Comparison of ENCODE assay signal across 2 cellular contexts in the genomic region with DNA sequence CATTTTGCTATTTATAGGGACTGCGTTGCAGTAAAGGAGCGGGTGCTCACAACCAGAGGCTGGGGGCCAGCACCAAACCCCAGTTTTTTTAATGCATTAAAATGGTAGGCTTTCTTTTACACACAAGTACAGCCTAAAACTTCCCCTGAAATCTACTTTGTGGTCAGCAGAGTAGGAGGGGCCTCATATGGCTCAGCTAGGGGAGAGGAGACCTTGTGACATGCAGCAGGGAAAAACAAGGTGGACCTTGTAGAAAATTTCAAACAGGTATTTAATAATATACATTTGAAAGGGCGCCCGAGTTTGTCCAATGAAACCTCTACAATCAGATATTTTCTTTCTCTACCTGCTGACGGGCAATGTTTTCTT.
A peak's percentile ranks its signal among the peaks of the same experiment; 100 is the strongest.
TF ChIP-seq lines count a peak whose summit lies in the region.

No MANE protein-coding gene starts in this region.

TF ChIP-seq in K562, 482 proteins besides CTCF, POLR2A, EP300 and RAD21 (continues in another document):
- TF ChIP-seq ZNF239 (CRISPR knock-in tag; IDR thresholded peaks at IDR 0.05) (no peak), RBBP5 (IDR thresholded peaks at IDR 0.05; ENCODE audit: borderline replicate concordance, insufficient read depth, low read length, poor library complexity, severe bottlenecking) (peak; percentile 5), MTA1 (IDR thresholded peaks at IDR 0.05; ENCODE audit: borderline replicate concordance) (no peak), NFIX (CRISPR knock-in tag; IDR thresholded peaks at IDR 0.05; ENCODE audit: low read depth) (no peak), SRSF7 (optimal IDR thresholded peaks at IDR 0.05; ENCODE audit: low read depth, low read length) (no peak)
- TF ChIP-seq, protein P1, sequence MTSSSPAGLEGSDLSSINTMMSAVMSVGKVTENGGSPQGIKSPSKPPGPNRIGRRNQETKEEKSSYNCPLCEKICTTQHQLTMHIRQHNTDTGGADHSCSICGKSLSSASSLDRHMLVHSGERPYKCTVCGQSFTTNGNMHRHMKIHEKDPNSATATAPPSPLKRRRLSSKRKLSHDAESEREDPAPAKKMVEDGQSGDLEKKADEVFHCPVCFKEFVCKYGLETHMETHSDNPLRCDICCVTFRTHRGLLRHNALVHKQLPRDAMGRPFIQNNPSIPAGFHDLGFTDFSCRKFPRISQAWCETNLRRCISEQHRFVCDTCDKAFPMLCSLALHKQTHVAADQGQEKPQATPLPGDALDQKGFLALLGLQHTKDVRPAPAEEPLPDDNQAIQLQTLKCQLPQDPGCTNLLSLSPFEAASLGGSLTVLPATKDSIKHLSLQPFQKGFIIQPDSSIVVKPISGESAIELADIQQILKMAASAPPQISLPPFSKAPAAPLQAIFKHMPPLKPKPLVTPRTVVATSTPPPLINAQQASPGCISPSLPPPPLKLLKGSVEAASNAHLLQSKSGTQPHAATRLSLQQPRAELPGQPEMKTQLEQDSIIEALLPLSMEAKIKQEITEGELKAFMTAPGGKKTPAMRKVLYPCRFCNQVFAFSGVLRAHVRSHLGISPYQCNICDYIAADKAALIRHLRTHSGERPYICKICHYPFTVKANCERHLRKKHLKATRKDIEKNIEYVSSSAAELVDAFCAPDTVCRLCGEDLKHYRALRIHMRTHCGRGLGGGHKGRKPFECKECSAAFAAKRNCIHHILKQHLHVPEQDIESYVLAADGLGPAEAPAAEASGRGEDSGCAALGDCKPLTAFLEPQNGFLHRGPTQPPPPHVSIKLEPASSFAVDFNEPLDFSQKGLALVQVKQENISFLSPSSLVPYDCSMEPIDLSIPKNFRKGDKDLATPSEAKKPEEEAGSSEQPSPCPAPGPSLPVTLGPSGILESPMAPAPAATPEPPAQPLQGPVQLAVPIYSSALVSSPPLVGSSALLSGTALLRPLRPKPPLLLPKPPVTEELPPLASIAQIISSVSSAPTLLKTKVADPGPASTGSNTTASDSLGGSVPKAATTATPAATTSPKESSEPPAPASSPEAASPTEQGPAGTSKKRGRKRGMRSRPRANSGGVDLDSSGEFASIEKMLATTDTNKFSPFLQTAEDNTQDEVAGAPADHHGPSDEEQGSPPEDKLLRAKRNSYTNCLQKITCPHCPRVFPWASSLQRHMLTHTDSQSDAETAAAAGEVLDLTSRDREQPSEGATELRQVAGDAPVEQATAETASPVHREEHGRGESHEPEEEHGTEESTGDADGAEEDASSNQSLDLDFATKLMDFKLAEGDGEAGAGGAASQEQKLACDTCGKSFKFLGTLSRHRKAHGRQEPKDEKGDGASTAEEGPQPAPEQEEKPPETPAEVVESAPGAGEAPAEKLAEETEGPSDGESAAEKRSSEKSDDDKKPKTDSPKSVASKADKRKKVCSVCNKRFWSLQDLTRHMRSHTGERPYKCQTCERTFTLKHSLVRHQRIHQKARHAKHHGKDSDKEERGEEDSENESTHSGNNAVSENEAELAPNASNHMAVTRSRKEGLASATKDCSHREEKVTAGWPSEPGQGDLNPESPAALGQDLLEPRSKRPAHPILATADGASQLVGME (CRISPR knock-in tag; IDR thresholded peaks at IDR 0.05), result no peak

TF ChIP-seq in neural cell, 6 proteins besides CTCF, POLR2A, EP300 and RAD21:
- TF ChIP-seq POLR2AphosphoS5 (IDR thresholded peaks at IDR 0.05) (no peak), MXI1 (conservative IDR thresholded peaks at IDR 0.05; ENCODE audit: poor library complexity, severe bottlenecking) (no peak), EZH2 (IDR thresholded peaks at IDR 0.05; ENCODE audit: borderline replicate concordance, insufficient read depth, low read length, poor library complexity, severe bottlenecking) (no peak), SMC3 (conservative IDR thresholded peaks at IDR 0.05; ENCODE audit: poor library complexity) (no peak), TAF1 (IDR thresholded peaks at IDR 0.05; ENCODE audit: low read depth) (no peak)
- TF ChIP-seq, protein P2, sequence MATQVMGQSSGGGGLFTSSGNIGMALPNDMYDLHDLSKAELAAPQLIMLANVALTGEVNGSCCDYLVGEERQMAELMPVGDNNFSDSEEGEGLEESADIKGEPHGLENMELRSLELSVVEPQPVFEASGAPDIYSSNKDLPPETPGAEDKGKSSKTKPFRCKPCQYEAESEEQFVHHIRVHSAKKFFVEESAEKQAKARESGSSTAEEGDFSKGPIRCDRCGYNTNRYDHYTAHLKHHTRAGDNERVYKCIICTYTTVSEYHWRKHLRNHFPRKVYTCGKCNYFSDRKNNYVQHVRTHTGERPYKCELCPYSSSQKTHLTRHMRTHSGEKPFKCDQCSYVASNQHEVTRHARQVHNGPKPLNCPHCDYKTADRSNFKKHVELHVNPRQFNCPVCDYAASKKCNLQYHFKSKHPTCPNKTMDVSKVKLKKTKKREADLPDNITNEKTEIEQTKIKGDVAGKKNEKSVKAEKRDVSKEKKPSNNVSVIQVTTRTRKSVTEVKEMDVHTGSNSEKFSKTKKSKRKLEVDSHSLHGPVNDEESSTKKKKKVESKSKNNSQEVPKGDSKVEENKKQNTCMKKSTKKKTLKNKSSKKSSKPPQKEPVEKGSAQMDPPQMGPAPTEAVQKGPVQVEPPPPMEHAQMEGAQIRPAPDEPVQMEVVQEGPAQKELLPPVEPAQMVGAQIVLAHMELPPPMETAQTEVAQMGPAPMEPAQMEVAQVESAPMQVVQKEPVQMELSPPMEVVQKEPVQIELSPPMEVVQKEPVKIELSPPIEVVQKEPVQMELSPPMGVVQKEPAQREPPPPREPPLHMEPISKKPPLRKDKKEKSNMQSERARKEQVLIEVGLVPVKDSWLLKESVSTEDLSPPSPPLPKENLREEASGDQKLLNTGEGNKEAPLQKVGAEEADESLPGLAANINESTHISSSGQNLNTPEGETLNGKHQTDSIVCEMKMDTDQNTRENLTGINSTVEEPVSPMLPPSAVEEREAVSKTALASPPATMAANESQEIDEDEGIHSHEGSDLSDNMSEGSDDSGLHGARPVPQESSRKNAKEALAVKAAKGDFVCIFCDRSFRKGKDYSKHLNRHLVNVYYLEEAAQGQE (IDR thresholded peaks at IDR 0.05; ENCODE audit: borderline replicate concordance), result no peak
